In the genomic region with DNA sequence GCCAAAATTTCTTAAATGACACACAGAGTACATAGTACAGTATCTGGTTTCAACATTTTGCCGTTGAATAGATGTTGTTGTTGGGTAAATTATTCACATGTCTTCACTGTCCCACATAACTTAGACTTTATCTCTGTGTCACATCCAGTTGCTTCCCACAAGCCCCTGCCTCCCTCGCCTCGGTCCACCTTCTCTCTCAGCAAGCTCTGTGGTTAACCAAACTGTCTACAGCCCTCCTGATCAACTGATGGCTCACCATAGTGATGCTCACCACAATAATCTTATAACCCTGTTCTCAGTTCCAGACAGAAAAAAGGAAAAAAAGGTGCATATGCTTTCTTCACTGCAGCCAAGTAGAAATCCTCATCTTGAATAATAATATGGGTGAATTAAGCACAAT, we compare ENCODE assay signal across 12 cellular contexts. TPM values are rescaled to one million over a fixed set of nuclear protein-coding genes. Genes with fewer than 3 reads are reported as not detected.
DNase-seq lines count a peak whose midpoint lies in the region; ATAC-seq and TF ChIP-seq lines count a peak whose summit lies in the region.
"Had no signal": no experiment of that assay in that cellular context is flagged by ENCODE, and none has a peak within 500 bp of the region (broad histone marks: within the 10 kb centered on the region; RNA-seq: fewer than 3 reads in every experiment).

No MANE protein-coding gene starts in this region.

- H3K9me3 Mint-ChIP-seq in activated T-helper 1 cell treated with anti-CD3 and anti-CD28 coated beads, Interleukin-12 subunit alpha, Interleukin-12 subunit beta, Interleukin-2, Interleukin-4 antibody, amounts not matched to agents 30 ng/mL and 10 ng/mL and 1 ng/mL, durations not matched to agents 14 hours and 24 hours and 36 hours: no peaks in the 10 kb centered on the region

- intact Hi-C loops in activated T-helper 1 cell treated with anti-CD3 and anti-CD28 coated beads, Interleukin-12 subunit alpha, Interleukin-12 subunit beta, Interleukin-2, Interleukin-4 antibody, amounts not matched to agents 30 ng/mL and 10 ng/mL and 1 ng/mL, durations not matched to agents 14 hours and 24 hours and 36 hours (cut with micrococcal nuclease): loop anchor here (1.0 kb wide), 1 partner anchor 10 kb away; no protein-coding TSS in a partner anchor
- intact Hi-C loops in right lobe of liver (cut with DNase I): no loop called here

- no peaks in the 10 kb centered on the region for H3K79me2 ChIP-seq in GM23248 (ENCODE audit: insufficient read depth)

- no peaks in the 10 kb centered on the region for H4K20me1 ChIP-seq in GM23248 (ENCODE audit: insufficient read depth)

- no peak overlapping the region for H3K4me3 ChIP-seq in GM23248
- no peak overlapping the region for H3K4me3 ChIP-seq in right lobe of liver

- no peaks in the 10 kb centered on the region for H3K9me2 ChIP-seq in GM23248 (ENCODE audit: insufficient read depth)

- H3K4me1 ChIP-seq in GM23248 (ENCODE audit: insufficient read depth): no peaks in the 10 kb centered on the region
- no peaks in the 10 kb centered on the region for H3K4me1 ChIP-seq in right lobe of liver

- H3K4me2 ChIP-seq in GM23248 (ENCODE audit: unreplicated experiment): no peak overlapping the region

- no peaks in the 10 kb centered on the region for H3F3A ChIP-seq in GM23248 (ENCODE audit: insufficient read depth)

- no peak overlapping the region for H3K4me3 Mint-ChIP-seq in activated T-helper 1 cell treated with anti-CD3 and anti-CD28 coated beads, Interleukin-12 subunit alpha, Interleukin-12 subunit beta, Interleukin-2, Interleukin-4 antibody, amounts not matched to agents 30 ng/mL and 10 ng/mL and 1 ng/mL, durations not matched to agents 14 hours and 24 hours and 36 hours

- H3K4me1 Mint-ChIP-seq in activated T-helper 1 cell treated with anti-CD3 and anti-CD28 coated beads, Interleukin-12 subunit alpha, Interleukin-12 subunit beta, Interleukin-2, Interleukin-4 antibody, amounts not matched to agents 30 ng/mL and 10 ng/mL and 1 ng/mL, durations not matched to agents 14 hours and 24 hours and 36 hours (ENCODE audit: low read depth): peaks cover 9% of the 10 kb centered on the region

- H3K36me3 ChIP-seq in GM23248 (ENCODE audit: low read depth): no peaks in the 10 kb centered on the region
- no peaks in the 10 kb centered on the region for H3K36me3 ChIP-seq in right lobe of liver

- peaks cover 57% of the 10 kb centered on the region for H3K27me3 Mint-ChIP-seq in activated T-helper 1 cell treated with anti-CD3 and anti-CD28 coated beads, Interleukin-12 subunit alpha, Interleukin-12 subunit beta, Interleukin-2, Interleukin-4 antibody, amounts not matched to agents 30 ng/mL and 10 ng/mL and 1 ng/mL, durations not matched to agents 14 hours and 24 hours and 36 hours (ENCODE audit: insufficient read depth)

- TF ChIP-seq POLR2A in right lobe of liver (IDR thresholded peaks at IDR 0.05): no peak

- H3K36me3 Mint-ChIP-seq in activated T-helper 1 cell treated with anti-CD3 and anti-CD28 coated beads, Interleukin-12 subunit alpha, Interleukin-12 subunit beta, Interleukin-2, Interleukin-4 antibody, amounts not matched to agents 30 ng/mL and 10 ng/mL and 1 ng/mL, durations not matched to agents 14 hours and 24 hours and 36 hours (ENCODE audit: low read depth): peaks cover 4% of the 10 kb centered on the region

- H3K27ac ChIP-seq in GM23248 (no peak overlapping the region), right lobe of liver (no peak overlapping the region)

- no peak for TF ChIP-seq CTCF in right lobe of liver (IDR thresholded peaks at IDR 0.05)

- no peak overlapping the region for H3K27ac Mint-ChIP-seq in activated T-helper 1 cell treated with anti-CD3 and anti-CD28 coated beads, Interleukin-12 subunit alpha, Interleukin-12 subunit beta, Interleukin-2, Interleukin-4 antibody, amounts not matched to agents 30 ng/mL and 10 ng/mL and 1 ng/mL, durations not matched to agents 14 hours and 24 hours and 36 hours

- ATAC-seq in HG03354 (IDR thresholded peaks at IDR 0.05; ENCODE audit: poor library complexity, severe bottlenecking, unreplicated experiment): peak; percentile 94
- ATAC-seq in stimulated activated naive CD8-positive, alpha-beta T cell treated with anti-CD3 and anti-CD28 coated beads, Interleukin-15, Interleukin-2, amounts not matched to agents 100 U/mL and 50 U/mL, for 24 hours: peak; percentile 98
- no peak for ATAC-seq in right lobe of liver
- no peak for ATAC-seq in GM19324 (IDR thresholded peaks at IDR 0.05; ENCODE audit: low FRiP score, unreplicated experiment)

- in situ Hi-C loops in GM23248 (cut with MboI): no loop called here

- H3K9ac ChIP-seq in GM23248: no peak overlapping the region

- 10 to 15% methylated on average over 3 of the region's 3 CpGs for WGBS in GM23248 (ENCODE audit: low coverage in 1 of 2, low lambda C conversion rate in 2 of 2, missing lambda C conversion rate in 2 of 2), 2 experiments
- 29% methylated on average over 3 of the region's 3 CpGs for WGBS in right lobe of liver (ENCODE audit: insufficient coverage, low coverage, low lambda C conversion rate, missing lambda C conversion rate)

- peak; percentile 49 for DNase-seq in activated naive CD4-positive, alpha-beta T cell treated with Interleukin-2 at 50 U/mL for 16 hours
- no peak for DNase-seq in activated naive CD4-positive, alpha-beta T cell (lab: John Stamatoyannopoulos, UW)
- DNase-seq in activated T-helper 1 cell treated with anti-CD3 and anti-CD28 coated beads, Interleukin-12 subunit alpha, Interleukin-12 subunit beta, Interleukin-2, Interleukin-4 antibody, amounts not matched to agents 30 ng/mL and 10 ng/mL and 1 ng/mL, durations not matched to agents 14 hours and 24 hours and 36 hours (ENCODE audit: low spot score): peak; percentile 12
- peak; percentile 41 for DNase-seq in stimulated activated naive CD8-positive, alpha-beta T cell treated with anti-CD3 and anti-CD28 coated beads, Interleukin-15, Interleukin-2, amounts not matched to agents 100 U/mL and 50 U/mL, for 24 hours
- no peak for DNase-seq in GM23248
- no peak for DNase-seq in right lobe of liver
- DNase-seq: activated gamma-delta T cell treated with Interleukin-2 at 50 U/mL for 16 hours, NCI-H82 had no signal

- no peak overlapping the region for H2AFZ ChIP-seq in GM23248

- H3K9me3 ChIP-seq in GM23248 (ENCODE audit: low read depth): no peaks in the 10 kb centered on the region
- H3K9me3 ChIP-seq in right lobe of liver: no peaks in the 10 kb centered on the region

- no peaks in the 10 kb centered on the region for H3K27me3 ChIP-seq in GM23248 (replicated peaks; ENCODE audit: insufficient read depth)
- no peaks in the 10 kb centered on the region for H3K27me3 ChIP-seq in right lobe of liver

RNA-seq across cellular contexts. Expression of gene IL17F, which starts 23.0 kb away (rescaled TPM):
- 0.27 TPM in 1 of 2 replicates, not detected in the other for total RNA-seq in activated T-helper 1 cell treated with anti-CD3 and anti-CD28 coated beads, Interleukin-12 subunit alpha, Interleukin-12 subunit beta, Interleukin-2, Interleukin-4 antibody, amounts not matched to agents 30 ng/mL and 10 ng/mL and 1 ng/mL, durations not matched to agents 14 hours and 24 hours and 36 hours
- total RNA-seq in GM23248 (2014; rRNA removed; shearing (Covaris generic)): not detected in 2 replicates
- not detected in 2 replicates for polyA plus RNA-seq in GM23248 (2016; fragmentation: Nextera tagmentation; extraction: Ambion mirVana)
- not detected for total RNA-seq in right lobe of liver
- polyA plus RNA-seq: BJ, neural cell had no signal

RNA-seq across cellular contexts. Expression of gene IL17A, which starts 35.1 kb away (rescaled TPM):
- total RNA-seq in activated T-helper 1 cell treated with anti-CD3 and anti-CD28 coated beads, Interleukin-12 subunit alpha, Interleukin-12 subunit beta, Interleukin-2, Interleukin-4 antibody, amounts not matched to agents 30 ng/mL and 10 ng/mL and 1 ng/mL, durations not matched to agents 14 hours and 24 hours and 36 hours: not detected in 2 replicates
- total RNA-seq in GM23248 (2014; rRNA removed; shearing (Covaris generic)): not detected in 2 replicates
- not detected in 2 replicates for polyA plus RNA-seq in GM23248 (2016; fragmentation: Nextera tagmentation; extraction: Ambion mirVana)
- not detected for total RNA-seq in right lobe of liver
- polyA plus RNA-seq: BJ, neural cell had no signal

Comparison
In these comparisons a context has a peak if more than half of its experiments do, and no peak if none do; other contexts are left out.
1. DNase-seq: peak in activated naive CD4-positive, alpha-beta T cell treated with Interleukin-2 at 50 U/mL for 16 hours (single experiment), activated T-helper 1 cell treated with anti-CD3 and anti-CD28 coated beads, Interleukin-12 subunit alpha, Interleukin-12 subunit beta, Interleukin-2, Interleukin-4 antibody, amounts not matched to agents 30 ng/mL and 10 ng/mL and 1 ng/mL, durations not matched to agents 14 hours and 24 hours and 36 hours (single experiment) and stimulated activated naive CD8-positive, alpha-beta T cell treated with anti-CD3 and anti-CD28 coated beads, Interleukin-15, Interleukin-2, amounts not matched to agents 100 U/mL and 50 U/mL, for 24 hours (single experiment); none in activated naive CD4-positive, alpha-beta T cell (0 of 4), GM23248 (single experiment) and right lobe of liver (0 of 3).
2. ATAC-seq: peak in HG03354 (single experiment) and stimulated activated naive CD8-positive, alpha-beta T cell treated with anti-CD3 and anti-CD28 coated beads, Interleukin-15, Interleukin-2, amounts not matched to agents 100 U/mL and 50 U/mL, for 24 hours (single experiment); none in right lobe of liver (0 of 4) and GM19324 (single experiment).